In the genomic region with DNA sequence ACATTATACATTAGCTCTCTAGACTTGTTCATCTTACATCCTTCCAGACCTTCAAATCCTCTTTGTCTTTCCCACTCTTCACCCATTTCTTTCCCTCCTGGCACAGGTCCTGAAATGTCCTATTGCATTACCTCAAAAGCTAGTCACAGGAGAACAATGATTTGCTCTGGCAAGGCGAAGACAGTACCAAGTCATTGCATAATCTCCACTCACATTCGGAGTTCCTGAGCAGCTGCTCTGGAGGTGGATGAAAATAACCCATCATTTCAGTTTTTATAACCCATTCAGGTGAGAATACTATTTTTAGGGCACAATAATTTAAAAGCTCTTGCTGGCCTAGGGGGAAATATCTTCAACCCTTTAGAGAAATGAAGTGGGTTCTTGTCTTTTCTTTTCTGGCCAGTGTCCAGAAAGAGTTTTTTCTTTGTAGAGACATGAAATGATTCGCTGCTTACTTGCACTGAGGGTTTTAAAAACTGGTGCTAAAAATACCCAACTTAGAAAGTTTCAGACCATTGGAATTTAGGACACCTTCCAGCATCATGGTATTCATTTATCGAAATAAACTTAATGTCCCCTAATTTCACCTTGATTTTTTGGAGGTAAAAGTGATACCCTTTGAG, we compare ENCODE assay signal across 18 cellular contexts. TPM values are rescaled to one million over a fixed set of nuclear protein-coding genes. Genes with fewer than 3 reads are reported as not detected.
DNase-seq lines count a peak whose midpoint lies in the region; ATAC-seq and TF ChIP-seq lines count a peak whose summit lies in the region.
"Had no signal": no experiment of that assay in that cellular context is flagged by ENCODE, and none has a peak within 500 bp of the region (broad histone marks: within the 10 kb centered on the region; RNA-seq: fewer than 3 reads in every experiment).

No MANE protein-coding gene starts in this region.

- no peak overlapping the region for H3K4me3 ChIP-seq in PC-3 (ENCODE audit: low read length)
- H3K4me3 ChIP-seq in psoas muscle = no peak overlapping the region

- WGBS in psoas muscle, 3 donors = 47 to 65% (median 52%) methylated on average over 4 of the region's 4 CpGs

- H3K4me1 Mint-ChIP-seq in nephron progenitor cell = peaks cover 60% of the 10 kb centered on the region
- no peaks in the 10 kb centered on the region for H3K4me1 Mint-ChIP-seq in activated CD8-positive, alpha-beta memory T cell treated with anti-CD3 and anti-CD28 coated beads, Interleukin-2, amount 10 ng/mL, durations not matched to agents 7 days and 5 days
- H3K4me1 Mint-ChIP-seq: stimulated activated memory B cell treated with anti-CD40 and anti-IgM and Interleukin-4, amounts not matched to agents 10 μg/mL and 1 μg/mL and 100 μg/mL, for 72 hours had no signal

- H4K20me1 ChIP-seq in PC-3 (ENCODE audit: low read length) = no peaks in the 10 kb centered on the region

- no TSS peak for BruUV-seq in PC-3 (replicated peaks; lab: Mats Ljungman, UMichigan)

- no peaks in the 10 kb centered on the region for H3K79me2 ChIP-seq in PC-3 (ENCODE audit: low read length)

- intact Hi-C loops in PC-3 (cut with micrococcal nuclease) (no loop called here), psoas muscle (cut with DNase I) (no loop called here)

- no peaks in the 10 kb centered on the region for H3K36me3 Mint-ChIP-seq in nephron progenitor cell (ENCODE audit: low read depth)
- no peaks in the 10 kb centered on the region for H3K36me3 Mint-ChIP-seq in activated CD8-positive, alpha-beta memory T cell treated with anti-CD3 and anti-CD28 coated beads, Interleukin-2, amount 10 ng/mL, durations not matched to agents 7 days and 5 days
- H3K36me3 Mint-ChIP-seq: activated naive CD8-positive, alpha-beta T cell; stimulated activated memory B cell treated with anti-CD40 and anti-IgM and Interleukin-4, amounts not matched to agents 10 μg/mL and 1 μg/mL and 100 μg/mL, for 72 hours had no signal

- H3K9me3 ChIP-seq in PC-3 (ENCODE audit: low read length) = no peaks in the 10 kb centered on the region
- no peaks in the 10 kb centered on the region for H3K9me3 ChIP-seq in psoas muscle

- DNase-seq in EH (ENCODE audit: low read depth) = peak; percentile 70
- DNase-seq in PC-3 = peak; percentile 42
- DNase-seq in epithelial cell of prostate (ENCODE audit: low read depth, low spot score) = peak; percentile 12
- no peak for DNase-seq in psoas muscle
- no peak for DNase-seq in nephron progenitor cell
- DNase-seq in activated CD4-positive, alpha-beta T cell treated with anti-CD3 and anti-CD28 coated beads for 4 hours = no peak
- no peak for DNase-seq in activated CD8-positive, alpha-beta memory T cell treated with anti-CD3 and anti-CD28 coated beads, Interleukin-2, amount 10 ng/mL, durations not matched to agents 7 days and 5 days
- DNase-seq in HEK293T (ENCODE audit: extremely low spot score) = no peak
- DNase-seq: activated CD8-positive, alpha-beta memory T cell treated with anti-CD3 and anti-CD28 coated beads, Interleukin-2, amount 50 U/mL, for 48 hours; dermis blood vessel endothelial cell; glutamatergic neuron; Kasumi-1; NCI-H2029 treated with DMSO at 0.1 percent for 48 hours; retina; stimulated activated CD4-positive, alpha-beta T cell treated with anti-CD3 and anti-CD28 coated beads, Interleukin-4, amount 100 ng/mL, for 4 hours; WERI-Rb-1 had no signal

- no peaks in the 10 kb centered on the region for H3F3A ChIP-seq in PC-3 (ENCODE audit: low read length, unreplicated experiment)

- TF ChIP-seq CTCF in PC-3 (conservative IDR thresholded peaks at IDR 0.05; ENCODE audit: low read depth, low read length) = no peak
- no peak for TF ChIP-seq CTCF in psoas muscle (IDR thresholded peaks at IDR 0.05)
- TF ChIP-seq CTCF in nephron progenitor cell (IDR thresholded peaks at IDR 0.05) = no peak

- H3K4me3 Mint-ChIP-seq in nephron progenitor cell = no peak overlapping the region
- H3K4me3 Mint-ChIP-seq in activated CD8-positive, alpha-beta memory T cell treated with anti-CD3 and anti-CD28 coated beads, Interleukin-2, amount 10 ng/mL, durations not matched to agents 7 days and 5 days = no peak overlapping the region
- H3K4me3 Mint-ChIP-seq: activated naive CD8-positive, alpha-beta T cell; stimulated activated memory B cell treated with anti-CD40 and anti-IgM and Interleukin-4, amounts not matched to agents 10 μg/mL and 1 μg/mL and 100 μg/mL, for 72 hours had no signal

- peaks cover 28% of the 10 kb centered on the region for H3K27me3 Mint-ChIP-seq in nephron progenitor cell (ENCODE audit: low read depth, poor library complexity)
- H3K27me3 Mint-ChIP-seq in activated CD8-positive, alpha-beta memory T cell treated with anti-CD3 and anti-CD28 coated beads, Interleukin-2, amount 10 ng/mL, durations not matched to agents 7 days and 5 days = peaks cover 26% of the 10 kb centered on the region

- ATAC-seq in PC-3 (no peak), psoas muscle (peak in 3 of 4 donors; percentile 50 to 83 (median 52))
- no peak for ATAC-seq in activated CD8-positive, alpha-beta memory T cell treated with anti-CD3 and anti-CD28 coated beads, Interleukin-2, amount 10 ng/mL, durations not matched to agents 7 days and 5 days
- ATAC-seq: stimulated activated memory B cell treated with anti-CD40 and anti-IgM and Interleukin-4, amounts not matched to agents 10 μg/mL and 1 μg/mL and 100 μg/mL, for 72 hours had no signal

- no peak overlapping the region for H2AFZ ChIP-seq in PC-3 (ENCODE audit: low read length)

- H3K9me3 Mint-ChIP-seq in nephron progenitor cell = no peaks in the 10 kb centered on the region
- no peaks in the 10 kb centered on the region for H3K9me3 Mint-ChIP-seq in activated CD8-positive, alpha-beta memory T cell treated with anti-CD3 and anti-CD28 coated beads, Interleukin-2, amount 10 ng/mL, durations not matched to agents 7 days and 5 days (ENCODE audit: low read depth)
- H3K9me3 Mint-ChIP-seq: stimulated activated memory B cell treated with anti-CD40 and anti-IgM and Interleukin-4, amounts not matched to agents 10 μg/mL and 1 μg/mL and 100 μg/mL, for 72 hours had no signal

- no peak overlapping the region for H3K27ac ChIP-seq in PC-3 (ENCODE audit: low read length)
- H3K27ac ChIP-seq in epithelial cell of prostate = no peak overlapping the region
- H3K27ac ChIP-seq in psoas muscle = no peak overlapping the region
- H3K27ac ChIP-seq: WERI-Rb-1 had no signal

- H3K9me2 ChIP-seq in PC-3 (replicated peaks; ENCODE audit: low read length) = no peaks in the 10 kb centered on the region

- POLR2A ChIA-PET in PC-3 (lab: Charles Lee; ENCODE audit: unreplicated experiment) (no interaction called here), HEK293T (lab: Yijun Ruan, JAX) (no interaction called here)

- H3K36me3 ChIP-seq in PC-3 (ENCODE audit: low read depth, low read length) (no peaks in the 10 kb centered on the region), psoas muscle (ENCODE audit: insufficient read depth in 1 of 2, low read depth in 1 of 2) (no peaks in the 10 kb centered on the region)
- H3K36me3 ChIP-seq: WERI-Rb-1 had no signal

- no peak overlapping the region for H3K27ac Mint-ChIP-seq in nephron progenitor cell
- H3K27ac Mint-ChIP-seq in activated CD8-positive, alpha-beta memory T cell treated with anti-CD3 and anti-CD28 coated beads, Interleukin-2, amount 10 ng/mL, durations not matched to agents 7 days and 5 days = no peak overlapping the region
- H3K27ac Mint-ChIP-seq: activated naive CD8-positive, alpha-beta T cell; stimulated activated memory B cell treated with anti-CD40 and anti-IgM and Interleukin-4, amounts not matched to agents 10 μg/mL and 1 μg/mL and 100 μg/mL, for 72 hours had no signal

- H3K27me3 ChIP-seq in PC-3 (ENCODE audit: low read length) = no peaks in the 10 kb centered on the region
- H3K27me3 ChIP-seq in psoas muscle (ENCODE audit: insufficient read depth in 3 of 3, low read length in 2 of 3) = no peaks in the 10 kb centered on the region

- H3K4me1 ChIP-seq in PC-3 (ENCODE audit: insufficient read depth, low read length) (no peaks in the 10 kb centered on the region), psoas muscle (peaks cover 29% of the 10 kb centered on the region)

- CTCF ChIA-PET in PC-3 (lab: Charles Lee) (interaction anchor here (0.6 kb wide), 1 partner anchor 84 kb away, joined by 3 read pairs; no protein-coding TSS in a partner anchor), HEK293T (lab: Yijun Ruan, JAX) (no interaction called here)
- CTCF ChIA-PET in activated CD8-positive, alpha-beta memory T cell treated with anti-CD3 and anti-CD28 coated beads, Interleukin-2, amount 10 ng/mL, durations not matched to agents 7 days and 5 days (lab: Charles Lee) = interaction anchor here (1.4 kb wide), 1 partner anchor 8 kb away, joined by 3 read pairs; no protein-coding TSS in a partner anchor

- H3K4me2 ChIP-seq in PC-3 (ENCODE audit: low read length) = no peak overlapping the region

- no peak overlapping the region for H3K9ac ChIP-seq in PC-3 (ENCODE audit: low read length)

TF ChIP-seq in HEK293T, 16 proteins besides CTCF, POLR2A, EP300 and RAD21:
- TF ChIP-seq PKNOX1 (IDR thresholded peaks at IDR 0.05) (no peak), FOXA1 (IDR thresholded peaks at IDR 0.05) (no peak), BHLHE40 (IDR thresholded peaks at IDR 0.05; ENCODE audit: borderline replicate concordance) (no peak), HDGF (IDR thresholded peaks at IDR 0.05; ENCODE audit: borderline replicate concordance) (no peak), CTBP1 (IDR thresholded peaks at IDR 0.05; ENCODE audit: borderline replicate concordance) (no peak), FOXM1 (IDR thresholded peaks at IDR 0.05; ENCODE audit: borderline replicate concordance) (no peak), ELF4 (IDR thresholded peaks at IDR 0.05) (no peak), LEF1 (IDR thresholded peaks at IDR 0.05; ENCODE audit: borderline replicate concordance) (no peak), NFRKB (IDR thresholded peaks at IDR 0.05) (no peak), L3MBTL2 (conservative IDR thresholded peaks at IDR 0.05) (no peak)

RNA-seq across cellular contexts. Expression of gene DYNC1LI1, which starts 23.4 kb away (rescaled TPM):
- 44.2 and 55.6 TPM in 2 replicates for total RNA-seq in PC-3 (2014; rRNA removed)
- total RNA-seq in psoas muscle = 10 to 100 TPM; 44.0 to 50.4 (median 47.4) TPM
- 10 to 100 TPM; 37.4 to 56.8 (median 40.6) TPM for polyA plus RNA-seq in psoas muscle
- total RNA-seq in activated CD8-positive, alpha-beta memory T cell treated with anti-CD3 and anti-CD28 coated beads, Interleukin-2, amount 10 ng/mL, durations not matched to agents 7 days and 5 days = 10 to 100 TPM; 31.1 to 32.7 TPM

Comparison
In these comparisons a context has a peak if more than half of its experiments do, and no peak if none do; other contexts are left out.
1. DNase-seq: peak in EH (single experiment), PC-3 (single experiment) and epithelial cell of prostate (single experiment); none in psoas muscle (0 of 2), nephron progenitor cell (single experiment), activated CD4-positive, alpha-beta T cell treated with anti-CD3 and anti-CD28 coated beads for 4 hours (0 of 2), activated CD8-positive, alpha-beta memory T cell treated with anti-CD3 and anti-CD28 coated beads, Interleukin-2, amount 10 ng/mL, durations not matched to agents 7 days and 5 days (single experiment) and HEK293T (single experiment).
2. ATAC-seq: peak in psoas muscle (3 of 4); none in PC-3 (single experiment) and activated CD8-positive, alpha-beta memory T cell treated with anti-CD3 and anti-CD28 coated beads, Interleukin-2, amount 10 ng/mL, durations not matched to agents 7 days and 5 days (single experiment).